ENCODE assay signal across 19 cellular contexts in the genomic region with DNA sequence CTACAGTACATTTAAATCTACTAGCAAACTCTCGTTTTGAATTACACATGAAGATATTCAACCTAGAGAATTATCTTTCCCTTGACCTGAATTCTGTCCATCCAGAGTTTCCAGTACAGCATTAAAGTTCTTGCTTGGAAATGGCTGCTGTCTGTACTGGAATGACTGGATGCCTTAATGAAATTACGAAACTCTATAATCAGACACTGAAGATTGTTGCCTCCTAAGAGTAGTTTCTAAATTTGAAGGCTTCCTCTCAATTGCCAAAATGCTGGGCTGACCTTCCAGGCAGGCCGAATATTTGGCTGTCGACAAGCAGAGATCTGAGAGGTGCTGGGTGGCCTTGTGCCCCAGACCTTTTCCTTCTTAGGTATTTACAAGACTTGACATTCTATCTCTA.
DNase-seq lines count a peak whose midpoint lies in the region; ATAC-seq and TF ChIP-seq lines count a peak whose summit lies in the region.
"Had no signal": no experiment of that assay in that cellular context is flagged by ENCODE, and none has a peak within 500 bp of the region (broad histone marks: within the 10 kb centered on the region; RNA-seq: fewer than 3 reads in every experiment).

No MANE protein-coding gene starts in this region.

- no peaks in the 10 kb centered on the region; the same call in 1 of the 2 replicates for H3K27me3 Mint-ChIP-seq in H9 (ENCODE audit: low read depth)
- no peaks in the 10 kb centered on the region for H3K27me3 Mint-ChIP-seq in WTC11 (ENCODE audit: low read depth)

- peaks cover 35 to 40% of the 10 kb centered on the region in 2 experiments for H3K4me1 Mint-ChIP-seq in H9
- H3K4me1 Mint-ChIP-seq in WTC11 = peaks cover 43% of the 10 kb centered on the region

- no peaks in the 10 kb centered on the region for H3K36me3 ChIP-seq in psoas muscle (ENCODE audit: insufficient read depth in 1 of 2, low read depth in 1 of 2)
- H3K36me3 ChIP-seq: MG63 had no signal

- no peak overlapping the region for H4K5ac ChIP-seq in H9 (ENCODE audit: insufficient read length, low read depth, low read length)

- H4K20me1 ChIP-seq in H9 (ENCODE audit: control insufficient read depth, insufficient read depth, insufficient read length) = no peaks in the 10 kb centered on the region

- no peak overlapping the region for H3K18ac ChIP-seq in H9 (ENCODE audit: insufficient read length, low read depth, low read length)

- no peak overlapping the region for H2BK5ac ChIP-seq in H9 (ENCODE audit: insufficient read length, low read length)

- POLR2A ChIA-PET in WTC11 (lab: Charles Lee) = no interaction called here

- no peak overlapping the region for H2BK15ac ChIP-seq in H9 (ENCODE audit: low read depth, low read length)

- no peak overlapping the region for H3K27ac ChIP-seq in H9 (ENCODE audit: insufficient read length, low read depth, low read length)
- H3K27ac ChIP-seq in psoas muscle = peak overlapping the region; percentile 67
- H3K27ac ChIP-seq: C4-2B had no signal

- CTCF ChIA-PET in WTC11 (lab: Charles Lee) = no interaction called here

- H3K14ac ChIP-seq in H9 (ENCODE audit: insufficient read depth, low read length) = no peak overlapping the region

- H3K4me2 ChIP-seq in H9 (ENCODE audit: insufficient read depth, insufficient read length, low read length) = no peak overlapping the region

- H2AK5ac ChIP-seq in H9 (ENCODE audit: insufficient read length, low read length) = no peak overlapping the region

- no peak overlapping the region for H4K8ac ChIP-seq in H9 (replicated peaks; ENCODE audit: insufficient read length, low read depth, low read length)

- H2BK20ac ChIP-seq in H9 (ENCODE audit: low read depth, low read length, poor library complexity, severe bottlenecking) = no peak overlapping the region

- H3K9ac ChIP-seq in H9 (ENCODE audit: extremely low read depth, insufficient read length, low read length) = no peak overlapping the region

- TF ChIP-seq CTCF in H9 (conservative IDR thresholded peaks at IDR 0.05) (no peak), WTC11 (IDR thresholded peaks at IDR 0.05) (no peak), psoas muscle (IDR thresholded peaks at IDR 0.05) (no peak)

- no peak overlapping the region for H2BK12ac ChIP-seq in H9 (ENCODE audit: insufficient read length, low read depth, low read length)

- H3K4me3 Mint-ChIP-seq in H9 (no peak overlapping the region), WTC11 (0 out of 2 replicates have a peak overlapping the region, but pooled peaks have one; percentile 4)

- no peak overlapping the region for H3K4ac ChIP-seq in H9 (ENCODE audit: low read depth, low read length)

- H4K91ac ChIP-seq in H9 (ENCODE audit: insufficient read length, low read depth, low read length) = no peak overlapping the region

- H3K4me1 ChIP-seq in H9 (ENCODE audit: insufficient read depth, low read length) (peaks cover 4% of the 10 kb centered on the region; the same call in 1 of the 2 replicates), psoas muscle (peaks cover 4% of the 10 kb centered on the region)

- H3K27me3 ChIP-seq in H9 (ENCODE audit: insufficient read depth, low read length) (no peaks in the 10 kb centered on the region), psoas muscle (ENCODE audit: insufficient read depth in 3 of 3, low read length in 2 of 3) (no peaks in the 10 kb centered on the region)
- H3K27me3 ChIP-seq: MG63 had no signal

- no peaks in the 10 kb centered on the region for H3K79me1 ChIP-seq in H9 (ENCODE audit: insufficient read depth, low read depth, low read length, poor library complexity, severe bottlenecking)

- no peak overlapping the region for H3K23ac ChIP-seq in H9 (ENCODE audit: insufficient read length, low read depth, low read length)

- WGBS in H9 (ENCODE audit: extremely low coverage, insufficient read length, low lambda C conversion rate) = no CpG with 5 or more reads among the region's 4 CpGs
- 8 to 32% (median 13%) methylated on average over 4 of the region's 4 CpGs for WGBS in psoas muscle, 3 donors

- H3K9me3 Mint-ChIP-seq in H9 = peaks cover 0 to 2% of the 10 kb centered on the region in 2 experiments; a peak in 2 of 5 replicates
- H3K9me3 Mint-ChIP-seq in WTC11 = no peaks in the 10 kb centered on the region

- H3K36me3 Mint-ChIP-seq in H9 (ENCODE audit: insufficient read depth in 1 of 3, low read depth in 3 of 3) (peaks cover 2 to 10% (median 3%) of the 10 kb centered on the region in 3 experiments; a peak in 6 of 7 replicates), WTC11 (no peaks in the 10 kb centered on the region)

- DNase-seq in H9 (no peak), WTC11 (ENCODE audit: low spot score) (no peak), left kidney (ENCODE audit: low read depth, low spot score) (peak; percentile 13), psoas muscle (no peak), midbrain (lab: John Stamatoyannopoulos, UW) (no peak)
- DNase-seq: DMS 273 treated with DMSO at 0.1 percent for 48 hours, GDM1, GOT3, IMR-90, Karpas-422, MG63, NCI-H1092, NCI-H1694, NCI-H2107, NCI-H345, NCI-H526 treated with DMSO at 0.1 percent for 48 hours had no signal

- intact Hi-C loops in psoas muscle (cut with DNase I) = no loop called here

- H2AFZ ChIP-seq in H9 (ENCODE audit: low read length) = no peak overlapping the region

- no peak overlapping the region for H3K56ac ChIP-seq in H9 (ENCODE audit: insufficient read length, low read depth, low read length)

- H3K4me3 ChIP-seq in psoas muscle = no peak overlapping the region
- H3K4me3 ChIP-seq: MG63 had no signal

- no peak overlapping the region for H2BK120ac ChIP-seq in H9 (ENCODE audit: low read depth, low read length, poor library complexity, severe bottlenecking)

- H3K9me3 ChIP-seq in H9 (ENCODE audit: control insufficient read depth, low read depth, low read length) (no peaks in the 10 kb centered on the region), psoas muscle (no peaks in the 10 kb centered on the region)
- H3K9me3 ChIP-seq: MG63 had no signal

- H3T11ph ChIP-seq in H9 (ENCODE audit: low read length) = no peak overlapping the region

- peak overlapping the region in 2 of 3 experiments; percentile 46 to 82; a peak in 4 of 7 replicates for H3K27ac Mint-ChIP-seq in H9
- H3K27ac Mint-ChIP-seq in WTC11 = peak overlapping the region; percentile 80

- H3K79me2 ChIP-seq in H9 (ENCODE audit: insufficient read depth, low read length) = 0 out of 2 replicates have a peak, but pooled peaks cover 2% of the 10 kb centered on the region

- ATAC-seq in WTC11 = peak; percentile 68
- ATAC-seq in psoas muscle = peak; percentile 61 to 87 (median 82)
- no peak for ATAC-seq in HG03469 (IDR thresholded peaks at IDR 0.05; ENCODE audit: unreplicated experiment)
- ATAC-seq in HG03025 (IDR thresholded peaks at IDR 0.05; ENCODE audit: low FRiP score, unreplicated experiment) = no peak

- no peaks in the 10 kb centered on the region for H3K23me2 ChIP-seq in H9 (ENCODE audit: insufficient read length, low read depth, low read length, poor library complexity, severe bottlenecking)

TF ChIP-seq in WTC11, 78 proteins besides CTCF, POLR2A, EP300 and RAD21 (continues in another document):
- TF ChIP-seq PRRX2 (CRISPR knock-in tag; IDR thresholded peaks at IDR 0.05) = no peak
- TF ChIP-seq, protein P1, sequence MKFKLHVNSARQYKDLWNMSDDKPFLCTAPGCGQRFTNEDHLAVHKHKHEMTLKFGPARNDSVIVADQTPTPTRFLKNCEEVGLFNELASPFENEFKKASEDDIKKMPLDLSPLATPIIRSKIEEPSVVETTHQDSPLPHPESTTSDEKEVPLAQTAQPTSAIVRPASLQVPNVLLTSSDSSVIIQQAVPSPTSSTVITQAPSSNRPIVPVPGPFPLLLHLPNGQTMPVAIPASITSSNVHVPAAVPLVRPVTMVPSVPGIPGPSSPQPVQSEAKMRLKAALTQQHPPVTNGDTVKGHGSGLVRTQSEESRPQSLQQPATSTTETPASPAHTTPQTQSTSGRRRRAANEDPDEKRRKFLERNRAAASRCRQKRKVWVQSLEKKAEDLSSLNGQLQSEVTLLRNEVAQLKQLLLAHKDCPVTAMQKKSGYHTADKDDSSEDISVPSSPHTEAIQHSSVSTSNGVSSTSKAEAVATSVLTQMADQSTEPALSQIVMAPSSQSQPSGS (CRISPR knock-in tag; IDR thresholded peaks at IDR 0.05; ENCODE audit: borderline replicate concordance, low read depth) = no peak
- TF ChIP-seq, protein P2, sequence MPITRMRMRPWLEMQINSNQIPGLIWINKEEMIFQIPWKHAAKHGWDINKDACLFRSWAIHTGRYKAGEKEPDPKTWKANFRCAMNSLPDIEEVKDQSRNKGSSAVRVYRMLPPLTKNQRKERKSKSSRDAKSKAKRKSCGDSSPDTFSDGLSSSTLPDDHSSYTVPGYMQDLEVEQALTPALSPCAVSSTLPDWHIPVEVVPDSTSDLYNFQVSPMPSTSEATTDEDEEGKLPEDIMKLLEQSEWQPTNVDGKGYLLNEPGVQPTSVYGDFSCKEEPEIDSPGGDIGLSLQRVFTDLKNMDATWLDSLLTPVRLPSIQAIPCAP (CRISPR knock-in tag; IDR thresholded peaks at IDR 0.05) = no peak
- TF ChIP-seq, protein P3, sequence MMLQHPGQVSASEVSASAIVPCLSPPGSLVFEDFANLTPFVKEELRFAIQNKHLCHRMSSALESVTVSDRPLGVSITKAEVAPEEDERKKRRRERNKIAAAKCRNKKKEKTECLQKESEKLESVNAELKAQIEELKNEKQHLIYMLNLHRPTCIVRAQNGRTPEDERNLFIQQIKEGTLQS (CRISPR knock-in tag; conservative IDR thresholded peaks at IDR 0.05) = no peak
- TF ChIP-seq ZNF263 (CRISPR knock-in tag; IDR thresholded peaks at IDR 0.05; ENCODE audit: low read depth) = no peak
- TF ChIP-seq SOX15 (CRISPR knock-in tag; IDR thresholded peaks at IDR 0.05) = no peak
- no peak for TF ChIP-seq CBFB (CRISPR knock-in tag; IDR thresholded peaks at IDR 0.05; ENCODE audit: low read depth)
- no peak for TF ChIP-seq TCF7 (CRISPR knock-in tag; IDR thresholded peaks at IDR 0.05; ENCODE audit: low read depth)
- TF ChIP-seq, protein P4, sequence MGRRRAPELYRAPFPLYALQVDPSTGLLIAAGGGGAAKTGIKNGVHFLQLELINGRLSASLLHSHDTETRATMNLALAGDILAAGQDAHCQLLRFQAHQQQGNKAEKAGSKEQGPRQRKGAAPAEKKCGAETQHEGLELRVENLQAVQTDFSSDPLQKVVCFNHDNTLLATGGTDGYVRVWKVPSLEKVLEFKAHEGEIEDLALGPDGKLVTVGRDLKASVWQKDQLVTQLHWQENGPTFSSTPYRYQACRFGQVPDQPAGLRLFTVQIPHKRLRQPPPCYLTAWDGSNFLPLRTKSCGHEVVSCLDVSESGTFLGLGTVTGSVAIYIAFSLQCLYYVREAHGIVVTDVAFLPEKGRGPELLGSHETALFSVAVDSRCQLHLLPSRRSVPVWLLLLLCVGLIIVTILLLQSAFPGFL (CRISPR knock-in tag; IDR thresholded peaks at IDR 0.05; ENCODE audit: borderline replicate concordance) = no peak
- no peak for TF ChIP-seq FOXJ3 (CRISPR knock-in tag; IDR thresholded peaks at IDR 0.05; ENCODE audit: borderline replicate concordance)
- no peak for TF ChIP-seq SMAD3 (CRISPR knock-in tag; IDR thresholded peaks at IDR 0.05; ENCODE audit: borderline replicate concordance)
- TF ChIP-seq JAZF1 (CRISPR knock-in tag; IDR thresholded peaks at IDR 0.05) = no peak

Comparison
In these comparisons a context has a peak if more than half of its experiments do, and no peak if none do; other contexts are left out.
1. ATAC-seq: peak in WTC11 (single experiment) and psoas muscle (4 of 4); none in HG03469 (single experiment) and HG03025 (single experiment).